ENCODE assay signal across 11 cellular contexts in genomic region chr17:18026408-18026776, GRCh38. TPM values are rescaled to one million over a fixed set of nuclear protein-coding genes. Genes with fewer than 3 reads are reported as not detected.
A peak's percentile ranks its signal among the peaks of the same experiment; 100 is the strongest.
DNase-seq lines count a peak whose midpoint lies in the region; ATAC-seq and TF ChIP-seq lines count a peak whose summit lies in the region.
"Had no signal": no experiment of that assay in that cellular context is flagged by ENCODE, and none has a peak within 500 bp of the region (broad histone marks: within the 10 kb centered on the region; RNA-seq: fewer than 3 reads in every experiment).

No MANE protein-coding gene starts in this region.

- no peak overlapping the region for H3K4me3 ChIP-seq in CD8-positive, alpha-beta memory T cell (ENCODE audit: low read length)
- no peak overlapping the region for H3K4me3 ChIP-seq in colonic mucosa
- H3K4me3 ChIP-seq: K562 had no signal

- H3K27ac ChIP-seq in CD8-positive, alpha-beta memory T cell (ENCODE audit: low read depth, low read length), result no peak overlapping the region
- no peak overlapping the region for H3K27ac ChIP-seq in colonic mucosa

- intact Hi-C loops in colonic mucosa (cut with DNase I), result no loop called here

- peaks cover 16 to 23% (median 20%) of the 10 kb centered on the region in 3 donors for H3K4me1 Mint-ChIP-seq in CD8-positive, alpha-beta memory T cell
- H3K4me1 Mint-ChIP-seq in central memory CD8-positive, alpha-beta T cell, result peaks cover 22% of the 10 kb centered on the region
- H3K4me1 Mint-ChIP-seq in naive thymus-derived CD8-positive, alpha-beta T cell, result peaks cover 9 to 29% (median 16%) of the 10 kb centered on the region in 4 donors

- no peaks in the 10 kb centered on the region for H3K9me3 ChIP-seq in CD8-positive, alpha-beta memory T cell (ENCODE audit: low read length)
- H3K9me3 ChIP-seq in colonic mucosa, result no peaks in the 10 kb centered on the region

- H3K36me3 Mint-ChIP-seq in CD8-positive, alpha-beta memory T cell, result peaks cover 0 to 40% (median 7%) of the 10 kb centered on the region in 3 donors
- peaks cover 16% of the 10 kb centered on the region for H3K36me3 Mint-ChIP-seq in central memory CD8-positive, alpha-beta T cell (ENCODE audit: insufficient read depth)
- peaks cover 0 to 23% (median 0%) of the 10 kb centered on the region in 3 donors for H3K36me3 Mint-ChIP-seq in naive thymus-derived CD8-positive, alpha-beta T cell

- peak in 4 of 5 donors; percentile 27 to 68 (median 58) for DNase-seq in CD8-positive, alpha-beta memory T cell
- DNase-seq in NCI-H1694 treated with DMSO at 0.1 percent for 48 hours (lab: John Stamatoyannopoulos, UW), result peak; percentile 97
- DNase-seq in central memory CD8-positive, alpha-beta T cell (ENCODE audit: low spot score in 2 of 2), result peak; percentile 27 to 56
- peak; percentile 23 to 79 (median 66) for DNase-seq in naive thymus-derived CD8-positive, alpha-beta T cell
- DNase-seq in activated CD4-positive, alpha-beta T cell treated with anti-CD3 and anti-CD28 coated beads for 4 hours, result no peak
- DNase-seq in colonic mucosa, result no peak
- DNase-seq: activated CD4-positive, alpha-beta T cell treated with anti-CD3 and anti-CD28 coated beads for 48 hours; stimulated activated CD4-positive, alpha-beta T cell treated with anti-CD3 and anti-CD28 coated beads, Interleukin-4, amount 100 ng/mL, for 24 hours had no signal

- peaks cover 5% of the 10 kb centered on the region for H3K36me3 ChIP-seq in CD8-positive, alpha-beta memory T cell (ENCODE audit: insufficient read depth, low read length)
- H3K36me3 ChIP-seq in colonic mucosa, result no peaks in the 10 kb centered on the region

- no peaks in the 10 kb centered on the region for H3K9me3 Mint-ChIP-seq in CD8-positive, alpha-beta memory T cell
- no peaks in the 10 kb centered on the region for H3K9me3 Mint-ChIP-seq in central memory CD8-positive, alpha-beta T cell
- H3K9me3 Mint-ChIP-seq in naive thymus-derived CD8-positive, alpha-beta T cell, result no peaks in the 10 kb centered on the region

- no peak for TF ChIP-seq CTCF in colonic mucosa (IDR thresholded peaks at IDR 0.05)

- peak overlapping the region in 2 of 7 donors; percentile 2 to 86 for H3K4me3 Mint-ChIP-seq in CD8-positive, alpha-beta memory T cell
- peak overlapping the region; percentile 52 for H3K4me3 Mint-ChIP-seq in central memory CD8-positive, alpha-beta T cell
- peak overlapping the region in 7 of 10 donors; percentile 5 to 66 (median 36) for H3K4me3 Mint-ChIP-seq in naive thymus-derived CD8-positive, alpha-beta T cell

- no peak overlapping the region for H3K9ac ChIP-seq in colonic mucosa (ENCODE audit: low read depth in 2 of 2, low read length in 2 of 2)

- POLR2A ChIA-PET in CD8-positive, alpha-beta memory T cell (lab: Charles Lee), result no interaction called here
- POLR2A ChIA-PET in naive thymus-derived CD8-positive, alpha-beta T cell (lab: Charles Lee), result interaction anchor here (0.7 to 1.0 kb wide), 2 partner anchors 68 to 92 kb away, joined by 3 read pairs; no protein-coding TSS in a partner anchor

- H3K4me1 ChIP-seq in CD8-positive, alpha-beta memory T cell (ENCODE audit: insufficient read depth, low read length), result peaks cover 9% of the 10 kb centered on the region
- no peaks in the 10 kb centered on the region for H3K4me1 ChIP-seq in colonic mucosa

- H3K27me3 ChIP-seq in CD8-positive, alpha-beta memory T cell (ENCODE audit: insufficient read depth, low read length, poor library complexity, severe bottlenecking), result no peaks in the 10 kb centered on the region
- H3K27me3 ChIP-seq in colonic mucosa, result no peaks in the 10 kb centered on the region

- CTCF ChIA-PET in CD8-positive, alpha-beta memory T cell (lab: Charles Lee), result no interaction called here

- peak; percentile 97 for ATAC-seq in central memory CD8-positive, alpha-beta T cell (replicated peaks; ENCODE audit: extremely low read depth, poor library complexity, severe bottlenecking)
- peak; percentile 99 to 100 for ATAC-seq in naive thymus-derived CD8-positive, alpha-beta T cell
- ATAC-seq in HG02938 (IDR thresholded peaks at IDR 0.05; ENCODE audit: unreplicated experiment) (no peak), GM19035 (IDR thresholded peaks at IDR 0.05; ENCODE audit: unreplicated experiment) (no peak)
- ATAC-seq: K562 had no signal

- peak overlapping the region in 6 of 8 donors; percentile 17 to 93 (median 54) for H3K27ac Mint-ChIP-seq in CD8-positive, alpha-beta memory T cell
- H3K27ac Mint-ChIP-seq in central memory CD8-positive, alpha-beta T cell (ENCODE audit: low read depth), result peak overlapping the region; percentile 22
- peak overlapping the region in 9 of 10 donors; percentile 15 to 87 (median 72) for H3K27ac Mint-ChIP-seq in naive thymus-derived CD8-positive, alpha-beta T cell

- H3K27me3 Mint-ChIP-seq in CD8-positive, alpha-beta memory T cell, result no peaks in the 10 kb centered on the region
- H3K27me3 Mint-ChIP-seq in central memory CD8-positive, alpha-beta T cell, result no peaks in the 10 kb centered on the region
- H3K27me3 Mint-ChIP-seq in naive thymus-derived CD8-positive, alpha-beta T cell, result no peaks in the 10 kb centered on the region

RNA-seq across cellular contexts. Expression of gene ATPAF2, which starts 12.6 kb away (rescaled TPM):
- total RNA-seq in CD8-positive, alpha-beta memory T cell, result 10 to 100 TPM; 30.4 to 33.4 TPM
- polyA plus RNA-seq in CD8-positive, alpha-beta memory T cell, result 16.0 TPM
- total RNA-seq in naive thymus-derived CD8-positive, alpha-beta T cell, result 10 to 100 TPM; 22.0 to 28.7 TPM
- polyA plus RNA-seq in naive thymus-derived CD8-positive, alpha-beta T cell, result 10 to 100 TPM; 15.3 to 21.8 (median 21.2) TPM
- 10 to 100 TPM; 23.5 to 44.5 TPM for total RNA-seq in colonic mucosa

RNA-seq across cellular contexts. Expression of gene GID4, which starts 12.8 kb away (rescaled TPM):
- total RNA-seq in CD8-positive, alpha-beta memory T cell, result 10 to 100 TPM in 1 of 2 experiments, 1 to 10 TPM in 1; 9.8 to 11.1 TPM
- polyA plus RNA-seq in CD8-positive, alpha-beta memory T cell, result 8.5 TPM
- total RNA-seq in naive thymus-derived CD8-positive, alpha-beta T cell, result 10 to 100 TPM; 10.4 to 10.7 TPM
- 1 to 10 TPM; 3.4 to 7.1 (median 6.0) TPM for polyA plus RNA-seq in naive thymus-derived CD8-positive, alpha-beta T cell
- total RNA-seq in colonic mucosa, result 1 to 10 TPM; 5.2 to 8.0 TPM

RNA-seq across cellular contexts. Expression of gene DRC3, which starts 53.7 kb away (rescaled TPM):
- total RNA-seq in CD8-positive, alpha-beta memory T cell, result under 1 TPM; 0.33 to 0.60 TPM
- not detected for polyA plus RNA-seq in CD8-positive, alpha-beta memory T cell
- 1 to 10 TPM; 1.1 to 1.7 TPM for total RNA-seq in naive thymus-derived CD8-positive, alpha-beta T cell
- under 1 TPM in 2 of 3 donors, not detected in 1; 0.31 to 0.91 TPM for polyA plus RNA-seq in naive thymus-derived CD8-positive, alpha-beta T cell
- 1 to 10 TPM in 1 of 2 donors, under 1 TPM in 1; 0.79 to 1.1 TPM for total RNA-seq in colonic mucosa

RNA-seq across cellular contexts. Expression of gene TOM1L2, which starts 54.2 kb away (rescaled TPM):
- 10 to 100 TPM in 1 of 2 experiments, 1 to 10 TPM in 1; 10.0 to 11.3 TPM for total RNA-seq in CD8-positive, alpha-beta memory T cell
- 6.5 TPM for polyA plus RNA-seq in CD8-positive, alpha-beta memory T cell
- total RNA-seq in naive thymus-derived CD8-positive, alpha-beta T cell, result 10 to 100 TPM; 65.2 to 71.1 TPM
- 10 to 100 TPM in 1 of 3 donors, 1 to 10 TPM in 2; 2.5 to 11.6 (median 7.4) TPM for polyA plus RNA-seq in naive thymus-derived CD8-positive, alpha-beta T cell
- 10 to 100 TPM; 47.6 to 68.7 TPM for total RNA-seq in colonic mucosa

Comparison
In these comparisons a context has a peak if more than half of its experiments do, and no peak if none do; other contexts are left out.
1. DNase-seq: peak in CD8-positive, alpha-beta memory T cell (4 of 5), NCI-H1694 treated with DMSO at 0.1 percent for 48 hours (single experiment), central memory CD8-positive, alpha-beta T cell (2 of 2) and naive thymus-derived CD8-positive, alpha-beta T cell (10 of 10); none in activated CD4-positive, alpha-beta T cell treated with anti-CD3 and anti-CD28 coated beads for 4 hours (0 of 2) and colonic mucosa (single experiment).
2. H3K27ac Mint-ChIP-seq: peak in every context shown above with its lines; median percentile 72 in naive thymus-derived CD8-positive, alpha-beta T cell; 54 in CD8-positive, alpha-beta memory T cell; 22 in central memory CD8-positive, alpha-beta T cell.
3. ATAC-seq: peak in central memory CD8-positive, alpha-beta T cell (single experiment) and naive thymus-derived CD8-positive, alpha-beta T cell (2 of 2); none in HG02938 (single experiment) and GM19035 (single experiment).